ENCODE assay signal across 7 cellular contexts in genomic region chr12:34372003-34372402, GRCh38.
"Had no signal": no experiment of that assay in that cellular context is flagged by ENCODE, and none has a peak within 500 bp of the region (broad histone marks: within the 10 kb centered on the region; RNA-seq: fewer than 3 reads in every experiment).

No MANE protein-coding gene starts in this region.

- H3K9ac ChIP-seq: KMS-11 had no signal

- H3K27ac ChIP-seq: HL-60, KMS-11 had no signal

- ATAC-seq: HepG2 had no signal

- H3K4me2 ChIP-seq: KMS-11 had no signal

- FAIRE-seq: HepG2, HTR-8/SVneo had no signal

- DNase-seq: IMR-90, KBM-7, KG1 had no signal
